ENCODE assay signal across 10 cellular contexts in the genomic region with DNA sequence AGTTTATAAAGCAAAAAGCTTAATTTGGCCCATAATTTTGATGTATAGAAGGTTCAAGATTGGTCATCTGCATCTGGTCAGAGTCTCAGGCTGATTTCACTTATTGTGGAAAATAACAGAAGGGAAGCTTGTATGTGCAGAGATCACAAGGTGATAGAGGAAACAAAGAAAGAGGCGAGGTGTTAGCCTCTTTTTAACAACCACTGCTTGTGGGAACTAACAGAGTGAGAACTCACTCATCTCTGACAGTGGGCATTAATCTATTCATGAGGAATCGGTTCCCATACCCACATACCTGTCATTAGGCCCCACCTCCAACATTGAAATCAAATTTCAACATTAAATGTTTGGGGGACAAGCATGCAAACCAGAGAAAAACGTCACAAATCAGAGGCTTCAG.
"Had no signal": no experiment of that assay in that cellular context is flagged by ENCODE, and none has a peak within 500 bp of the region (broad histone marks: within the 10 kb centered on the region; RNA-seq: fewer than 3 reads in every experiment).

No MANE protein-coding gene starts in this region.

- H3K27ac ChIP-seq: GM23248, HL-60, KMS-11 had no signal

- H2AFZ ChIP-seq: GM23248 had no signal

- H3K4me2 ChIP-seq: KMS-11 had no signal

- H3K27ac Mint-ChIP-seq: H9, IgD-negative memory B cell had no signal

- H3K27me3 Mint-ChIP-seq: IgD-negative memory B cell had no signal

- H3K9ac ChIP-seq: GM23248, KMS-11 had no signal

- H3K36me3 Mint-ChIP-seq: IgD-negative memory B cell had no signal

- H3K4me1 Mint-ChIP-seq: IgD-negative memory B cell had no signal

- ATAC-seq: HepG2 had no signal

- DNase-seq: GM23248, GOT3, H9, HCEC 1CT, KBM-7 had no signal

- H3K4me3 Mint-ChIP-seq: H9, IgD-negative memory B cell had no signal

- FAIRE-seq: H54, HepG2 had no signal

- H3K4me3 ChIP-seq: GM23248 had no signal
